Comparison of ENCODE assay signal across 8 cellular contexts in the genomic region with DNA sequence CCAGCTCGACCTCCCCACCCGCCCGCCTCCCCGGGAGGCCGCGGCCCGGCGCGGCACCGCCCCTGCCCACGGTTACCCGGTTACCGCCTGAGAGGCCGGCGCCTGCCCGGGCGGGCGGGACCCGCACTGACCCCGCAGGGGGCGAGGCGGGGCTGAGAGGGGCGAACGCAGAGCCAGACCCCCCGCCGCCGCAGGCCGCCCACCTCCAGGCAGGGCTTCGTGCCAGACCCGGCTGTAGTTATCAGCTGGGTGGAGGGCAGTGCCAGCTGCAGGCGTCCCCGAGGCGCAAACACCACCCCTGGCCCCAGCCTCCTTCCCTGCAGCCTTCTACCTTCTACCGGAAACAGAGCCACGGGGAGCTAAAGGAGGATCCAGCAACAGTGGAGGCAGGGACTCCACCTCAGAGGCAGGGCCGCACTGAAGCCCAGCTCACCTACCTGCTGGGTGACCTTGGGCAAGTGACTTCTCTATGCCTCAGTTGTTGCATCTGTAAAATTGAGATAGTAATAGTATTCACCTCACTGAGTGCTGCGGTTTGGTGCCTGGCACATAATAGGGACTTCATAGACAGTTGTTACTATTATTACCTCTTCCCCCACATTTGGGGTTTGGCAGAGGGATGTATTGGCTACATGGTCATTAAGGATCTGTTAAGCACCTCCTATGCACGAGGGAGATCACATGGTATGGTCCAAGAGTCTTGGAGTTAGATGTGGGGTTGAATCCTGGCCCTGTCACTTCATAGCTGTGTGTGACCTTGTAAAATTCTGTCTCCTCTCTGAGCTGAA.
DNase-seq lines count a peak whose midpoint lies in the region; ATAC-seq, FAIRE-seq and TF ChIP-seq lines count a peak whose summit lies in the region.

No MANE protein-coding gene starts in this region.

- intact Hi-C loops in OCI-LY7 (cut with micrococcal nuclease; ENCODE audit: unreplicated experiment): no loop called here

- no peaks in the 10 kb centered on the region for H3K9me3 Mint-ChIP-seq in activated T-helper 17 cell treated with anti-CD3 and anti-CD28 coated beads, Interleukin-2, amount 50 U/mL, for 72 hours

- H3K79me2 ChIP-seq in hepatocyte: no peaks in the 10 kb centered on the region
- no peaks in the 10 kb centered on the region for H3K79me2 ChIP-seq in OCI-LY7 (ENCODE audit: insufficient read depth, low read depth, low read length)

- no peak overlapping the region for H3K27ac Mint-ChIP-seq in activated T-helper 17 cell treated with anti-CD3 and anti-CD28 coated beads, Interleukin-2, amount 50 U/mL, for 72 hours

- no peaks in the 10 kb centered on the region for H3K27me3 Mint-ChIP-seq in activated T-helper 17 cell treated with anti-CD3 and anti-CD28 coated beads, Interleukin-2, amount 50 U/mL, for 72 hours

- H3K4me3 ChIP-seq in hepatocyte: peak overlapping the region; percentile 41
- H3K4me3 ChIP-seq in skin epidermis: peak overlapping the region; percentile 31 to 62 (median 54)
- H3K4me3 ChIP-seq in OCI-LY7 (ENCODE audit: low read depth, low read length, poor library complexity, severe bottlenecking): no peak overlapping the region

- H3K9me2 ChIP-seq in hepatocyte (replicated peaks; ENCODE audit: insufficient read depth): no peaks in the 10 kb centered on the region
- no peaks in the 10 kb centered on the region for H3K9me2 ChIP-seq in OCI-LY7 (ENCODE audit: insufficient read depth, low read length)

- TF ChIP-seq CTCF in hepatocyte (IDR thresholded peaks at IDR 0.05; ENCODE audit: poor library complexity) (no peak), OCI-LY7 (conservative IDR thresholded peaks at IDR 0.05; ENCODE audit: low read length) (no peak)

- WGBS in hepatocyte (ENCODE audit: low lambda C conversion rate, missing lambda C conversion rate): 10% methylated on average over 25 of the region's 38 CpGs

- H3K4me2 ChIP-seq in hepatocyte (peak overlapping the region; percentile 83), OCI-LY7 (ENCODE audit: low read length) (no peak overlapping the region; the same call in 1 of the 2 replicates)

- no peaks in the 10 kb centered on the region for H3K36me3 Mint-ChIP-seq in activated T-helper 17 cell treated with anti-CD3 and anti-CD28 coated beads, Interleukin-2, amount 50 U/mL, for 72 hours (ENCODE audit: low read depth)

- H3K36me3 ChIP-seq in hepatocyte (replicated peaks; ENCODE audit: insufficient read depth, low read depth) (no peaks in the 10 kb centered on the region), OCI-LY7 (ENCODE audit: insufficient read depth, low read length) (no peaks in the 10 kb centered on the region)

- FAIRE-seq in GM19239 (lab: Jason Lieb, UNC): no peak

- H3K4me3 Mint-ChIP-seq in activated T-helper 17 cell treated with anti-CD3 and anti-CD28 coated beads, Interleukin-2, amount 50 U/mL, for 72 hours: peak overlapping the region; percentile 58

- H3K4me1 Mint-ChIP-seq in activated T-helper 17 cell treated with anti-CD3 and anti-CD28 coated beads, Interleukin-2, amount 50 U/mL, for 72 hours: peaks cover 2% of the 10 kb centered on the region

- CTCF ChIA-PET in OCI-LY7 (lab: Charles Lee; ENCODE audit: unreplicated experiment): no interaction called here

- no peaks in the 10 kb centered on the region for H3K27me3 ChIP-seq in hepatocyte

- peaks cover 37% of the 10 kb centered on the region for H3K4me1 ChIP-seq in hepatocyte (ENCODE audit: insufficient read depth)
- no peaks in the 10 kb centered on the region for H3K4me1 ChIP-seq in OCI-LY7 (ENCODE audit: insufficient read depth, low read length, poor library complexity, severe bottlenecking)

- no peaks in the 10 kb centered on the region for H4K20me1 ChIP-seq in hepatocyte (ENCODE audit: insufficient read depth, poor library complexity, severe bottlenecking)
- no peaks in the 10 kb centered on the region for H4K20me1 ChIP-seq in OCI-LY7 (ENCODE audit: insufficient read depth, low read length)

- DNase-seq in COR-L47 (lab: John Stamatoyannopoulos, UW): peak; percentile 99
- peak; percentile 20 for DNase-seq in M059J (ENCODE audit: low read depth)
- no peak for DNase-seq in hepatocyte (ENCODE audit: low spot score)
- DNase-seq in OCI-LY7 (ENCODE audit: low spot score): no peak
- no peak for DNase-seq in GM19239 (ENCODE audit: insufficient read length, low spot score)

- H3K27ac ChIP-seq in hepatocyte (peak overlapping the region; percentile 91), skin epidermis (peak overlapping the region; percentile 65 to 97 (median 91)), OCI-LY7 (ENCODE audit: low read depth, low read length, poor library complexity, severe bottlenecking) (no peak overlapping the region)

- no peaks in the 10 kb centered on the region for H3K9me3 ChIP-seq in hepatocyte (ENCODE audit: low read depth)
- H3K9me3 ChIP-seq in OCI-LY7 (ENCODE audit: low read length): no peaks in the 10 kb centered on the region

- H2AFZ ChIP-seq in hepatocyte (peak overlapping the region; percentile 91), OCI-LY7 (ENCODE audit: low read length) (no peak overlapping the region)

- no TSS peak for BruUV-seq in OCI-LY7 (replicated peaks; lab: Mats Ljungman, UMichigan)

- peak; percentile 41 for ATAC-seq in GM21529 (IDR thresholded peaks at IDR 0.05; ENCODE audit: unreplicated experiment)
- peak; percentile 35 for ATAC-seq in activated T-helper 17 cell treated with anti-CD3 and anti-CD28 coated beads, Interleukin-2, amount 50 U/mL, for 72 hours (replicated peaks)

- POLR2A ChIA-PET in OCI-LY7 (lab: Charles Lee): no interaction called here

Comparison
In these comparisons a context has a peak if more than half of its experiments do, and no peak if none do; other contexts are left out.
1. DNase-seq: peak in COR-L47 (single experiment) and M059J (single experiment); none in hepatocyte (single experiment), OCI-LY7 (single experiment) and GM19239 (single experiment).